In genomic region chr2:221517362-221518121, GRCh38 we compare ENCODE assay signal across 8 cellular contexts. TPM values are rescaled to one million over a fixed set of nuclear protein-coding genes. Genes with fewer than 3 reads are reported as not detected.
DNase-seq lines count a peak whose midpoint lies in the region; ATAC-seq, FAIRE-seq and TF ChIP-seq lines count a peak whose summit lies in the region.

No MANE protein-coding gene starts in this region.

- H3K36me3 ChIP-seq in colonic mucosa (no peaks in the 10 kb centered on the region), small intestine (ENCODE audit: control insufficient read depth in 2 of 2, insufficient read depth in 2 of 2, low read length in 2 of 2) (no peaks in the 10 kb centered on the region)

- H3K9ac ChIP-seq in colonic mucosa (ENCODE audit: low read depth in 2 of 2, low read length in 2 of 2), result peak overlapping the region in 1 of 2 donors; percentile 31

- H3K27ac ChIP-seq in colonic mucosa (peak overlapping the region; percentile 81), small intestine (ENCODE audit: low read depth in 1 of 2, low read length in 1 of 2) (peak overlapping the region in 1 of 2 donors; percentile 14)

- H3K27me3 Mint-ChIP-seq in activated B cell treated with CpG ODN at 0.5 μM for 24 hours, result no peaks in the 10 kb centered on the region

- no peaks in the 10 kb centered on the region for H3K9me3 Mint-ChIP-seq in activated B cell treated with CpG ODN at 0.5 μM for 24 hours

- H3K9me3 ChIP-seq in colonic mucosa, result no peaks in the 10 kb centered on the region
- H3K9me3 ChIP-seq in small intestine (ENCODE audit: control insufficient read depth, low read depth), result no peaks in the 10 kb centered on the region

- TF ChIP-seq CTCF in activated B cell treated with CpG ODN at 0.5 μM for 24 hours (IDR thresholded peaks at IDR 0.05) (no peak), colonic mucosa (IDR thresholded peaks at IDR 0.05) (no peak)

- intact Hi-C loops in activated B cell treated with CpG ODN at 0.5 μM for 24 hours (cut with micrococcal nuclease), result loop anchor here (1.0 to 2.0 kb wide), 2 partner anchors 38 to 51 kb away; no protein-coding TSS in a partner anchor
- intact Hi-C loops in colonic mucosa (cut with DNase I), result no loop called here

- H3K27me3 ChIP-seq in colonic mucosa (no peaks in the 10 kb centered on the region), small intestine (ENCODE audit: control insufficient read depth in 2 of 2, insufficient read depth in 2 of 2, low read length in 2 of 2) (no peaks in the 10 kb centered on the region)

- WGBS in small intestine, 3 donors, result 61 to 76% (median 62%) methylated on average over 9 of the region's 9 CpGs

- CTCF ChIA-PET in activated B cell treated with CpG ODN at 0.5 μM for 24 hours (lab: Charles Lee), result interaction anchor here (0.9 to 1.4 kb wide), 4 partner anchors 38 to 56 kb away, joined by 3 read pairs; no protein-coding TSS in a partner anchor

- peaks cover 10% of the 10 kb centered on the region for H3K4me1 ChIP-seq in colonic mucosa
- H3K4me1 ChIP-seq in small intestine (ENCODE audit: control insufficient read depth in 2 of 2, insufficient read depth in 1 of 2, low read depth in 1 of 2, low read length in 1 of 2), result no peaks in the 10 kb centered on the region

- peak; percentile 67 for DNase-seq in AG08395 (ENCODE audit: low spot score)
- DNase-seq in GM19238 (ENCODE audit: insufficient read length, low spot score), result peak; percentile 38
- DNase-seq in activated B cell treated with CpG ODN at 0.5 μM for 24 hours, result peak; percentile 32
- peak; percentile 67 for DNase-seq in colonic mucosa
- peak; percentile 13 for DNase-seq in small intestine
- no peak for DNase-seq in NCI-H345 (lab: John Stamatoyannopoulos, UW)
- no peak for DNase-seq in NCI-H1092 (lab: John Stamatoyannopoulos, UW)

- H3K4me1 Mint-ChIP-seq in activated B cell treated with CpG ODN at 0.5 μM for 24 hours, result peaks cover 16% of the 10 kb centered on the region

- H3K4me3 ChIP-seq in colonic mucosa (no peak overlapping the region), small intestine (ENCODE audit: low read depth in 1 of 2, low read length in 2 of 2) (no peak overlapping the region)

- H3K36me3 Mint-ChIP-seq in activated B cell treated with CpG ODN at 0.5 μM for 24 hours (ENCODE audit: low read depth), result no peaks in the 10 kb centered on the region

- H3K27ac Mint-ChIP-seq in activated B cell treated with CpG ODN at 0.5 μM for 24 hours, result no peak overlapping the region

- no peak for FAIRE-seq in small intestine (lab: Jason Lieb, UNC)

- ATAC-seq in HG03159 (IDR thresholded peaks at IDR 0.05; ENCODE audit: unreplicated experiment) (peak; percentile 85), activated B cell treated with CpG ODN at 0.5 μM for 24 hours (ENCODE audit: low read depth) (peak; percentile 76)

- no peak overlapping the region for H3K4me3 Mint-ChIP-seq in activated B cell treated with CpG ODN at 0.5 μM for 24 hours

- POLR2A ChIA-PET in activated B cell treated with CpG ODN at 0.5 μM for 24 hours (lab: Charles Lee), result interaction anchor here (0.5 to 3.3 kb wide), 9 partner anchors 9 to 54 kb away, joined by 3 to 17 read pairs (median 5); partner anchors contain the start of gene EPHA4

RNA-seq across cellular contexts. Expression of gene EPHA4, which starts 54.6 kb away (rescaled TPM):
- total RNA-seq in activated B cell treated with CpG ODN at 0.5 μM for 24 hours, result 23.9 and 26.4 TPM in 2 replicates
- 10 to 100 TPM in 1 of 2 donors, 1 to 10 TPM in 1; 8.9 to 17.1 TPM for total RNA-seq in colonic mucosa
- 1 to 10 TPM in 1 of 3 donors, not detected in 2; 3.1 TPM for polyA plus RNA-seq in small intestine

Comparison
In these comparisons a context has a peak if more than half of its experiments do, and no peak if none do; other contexts are left out.
1. DNase-seq: peak in AG08395 (single experiment), GM19238 (single experiment), activated B cell treated with CpG ODN at 0.5 μM for 24 hours (single experiment), colonic mucosa (single experiment) and small intestine (single experiment); none in NCI-H345 (single experiment) and NCI-H1092 (single experiment).